Comparison of ENCODE assay signal across 9 cellular contexts in the genomic region with DNA sequence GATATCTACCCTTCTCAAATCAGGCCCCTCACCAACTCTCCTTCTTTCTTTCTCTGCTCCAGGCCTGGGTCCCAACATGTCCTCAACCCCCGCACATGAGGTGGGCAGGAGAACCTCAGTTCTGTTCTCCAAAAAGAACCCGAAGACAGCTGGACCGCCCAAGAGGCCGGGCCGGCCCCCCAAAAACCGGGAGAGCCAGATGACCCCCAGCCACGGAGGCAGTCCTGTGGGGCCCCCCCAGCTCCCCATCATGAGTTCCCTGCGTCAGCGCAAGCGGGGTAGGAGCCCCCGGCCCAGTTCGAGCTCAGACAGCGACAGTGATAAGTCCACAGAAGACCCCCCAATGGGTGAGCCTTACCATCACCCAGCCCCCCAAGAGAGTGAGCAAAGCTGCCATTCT. TPM values are rescaled to one million over a fixed set of nuclear protein-coding genes. Genes with fewer than 3 reads are reported as not detected.
"Had no signal": no experiment of that assay in that cellular context is flagged by ENCODE, and none has a peak within 500 bp of the region (broad histone marks: within the 10 kb centered on the region; RNA-seq: fewer than 3 reads in every experiment).

No MANE protein-coding gene starts in this region.

- FAIRE-seq: HTR-8/SVneo had no signal

- H3K27ac ChIP-seq: GM23248 had no signal

- H2AFZ ChIP-seq: GM23248 had no signal

- DNase-seq: GM23248, GOT3, H7, HFFc6, IMR-90, KBM-7 had no signal

- H3K9me3 ChIP-seq: HAP-1 had no signal

- ATAC-seq: HCT116 had no signal

- H3K9ac ChIP-seq: GM23248 had no signal

- H3K4me3 ChIP-seq: GM23248, HAP-1 had no signal

RNA-seq across cellular contexts. Expression of a gene that starts 40.5 kb away (rescaled TPM):
- total RNA-seq: GM23248, HFFc6, IMR-90 had no signal
- polyA plus RNA-seq: GM23248, IMR-90 had no signal
